ENCODE assay signal across 8 cellular contexts in the genomic region with DNA sequence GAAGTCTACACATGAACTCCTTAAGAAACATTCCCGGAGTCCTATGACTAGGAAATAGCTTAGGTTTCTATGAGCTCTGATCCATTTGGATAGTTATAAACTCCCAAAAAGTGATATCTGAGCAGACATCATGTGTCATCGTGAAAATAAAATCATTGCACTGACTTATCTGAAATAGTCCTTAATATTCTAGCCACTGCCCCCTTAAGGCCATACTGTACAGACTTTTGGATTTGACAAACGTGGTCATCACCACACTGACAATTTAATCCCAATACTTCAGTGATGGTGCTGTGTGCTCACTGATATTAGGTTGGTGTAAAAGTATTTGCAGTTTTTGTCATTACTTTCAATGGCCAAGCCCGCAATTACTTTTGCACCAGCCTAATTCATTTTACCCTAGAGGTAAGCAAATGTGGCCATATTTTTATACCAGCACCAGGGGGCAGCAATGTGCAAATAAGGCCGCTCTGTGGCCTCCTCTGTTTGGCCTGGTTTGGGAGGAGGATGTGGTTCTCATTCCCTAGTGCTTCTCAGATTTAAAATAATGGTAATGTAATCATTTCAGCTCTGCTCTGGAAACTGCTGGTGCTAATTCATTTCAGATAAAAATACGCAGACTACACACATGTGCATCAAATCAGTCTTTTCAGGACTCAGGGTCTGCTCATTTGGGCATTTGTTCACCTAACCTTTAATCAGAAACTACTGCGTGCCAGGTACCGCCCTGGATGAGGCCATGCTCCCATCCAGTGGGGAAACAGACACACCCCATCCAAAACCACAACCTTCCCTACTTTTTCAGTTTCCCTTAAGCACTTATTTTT.
DNase-seq lines count a peak whose midpoint lies in the region; ATAC-seq and TF ChIP-seq lines count a peak whose summit lies in the region.

No MANE protein-coding gene starts in this region.

- DNase-seq in AML-193 (lab: John Stamatoyannopoulos, UW) = peak; percentile 65 to 75
- DNase-seq in NCI-H526 (lab: John Stamatoyannopoulos, UW) = peak; percentile 17 to 73
- DNase-seq in activated CD4-positive, alpha-beta T cell treated with anti-CD3 and anti-CD28 coated beads, Interleukin-2, amount 50 U/mL, for 24 hours (ENCODE audit: low read depth in 1 of 2, low spot score in 1 of 2) = peak; percentile 36 to 65
- DNase-seq in dorsolateral prefrontal cortex = peak in 9 of 10 donors; percentile 41 to 82 (median 67)
- peak; percentile 81 for DNase-seq in lung (ENCODE audit: low spot score)
- DNase-seq in stimulated activated CD8-positive, alpha-beta memory T cell treated with anti-CD3 and anti-CD28 coated beads, Interleukin-15, amount 100 ng/mL, for 1 hour (ENCODE audit: low read depth) = peak; percentile 59

- H3K27me3 ChIP-seq in dorsolateral prefrontal cortex (no peaks in the 10 kb centered on the region), lung (ENCODE audit: control insufficient read depth, insufficient read depth) (no peaks in the 10 kb centered on the region)

- peaks cover 0 to 5% of the 10 kb centered on the region in 2 donors for H3K4me1 ChIP-seq in lung (ENCODE audit: control insufficient read depth in 2 of 2, insufficient read depth in 2 of 2, low read length in 2 of 2)

- ATAC-seq in GM18873 (IDR thresholded peaks at IDR 0.05; ENCODE audit: low FRiP score, unreplicated experiment) (peak; percentile 68), HG03135 (IDR thresholded peaks at IDR 0.05; ENCODE audit: unreplicated experiment) (peak; percentile 77), lung (ENCODE audit: insufficient read depth, low FRiP score) (peak; percentile 55)

- peak overlapping the region in 3 of 59 donors; percentile 6 to 78 (median 21) for H3K27ac ChIP-seq in dorsolateral prefrontal cortex
- H3K27ac ChIP-seq in lung (ENCODE audit: low read depth in 1 of 2, low read length in 1 of 2) = no peak overlapping the region

- intact Hi-C loops in dorsolateral prefrontal cortex (cut with DNase I) = loop anchor here (2.0 to 10.0 kb wide), 5 partner anchors 84 to 421 kb away; no protein-coding TSS in a partner anchor

- TF ChIP-seq CTCF in dorsolateral prefrontal cortex (IDR thresholded peaks at IDR 0.05 in 54 of 56, conservative IDR thresholded peaks at IDR 0.05 in 2 of 56; ENCODE audit: low read depth in 1 of 56, partially characterized antibody in 56 of 56) (peak; percentile 61 to 92 (median 78)), lung (IDR thresholded peaks at IDR 0.05; ENCODE audit: control extremely low read depth, extremely low read depth) (peak; percentile 67)

- H3K36me3 ChIP-seq in lung (ENCODE audit: control insufficient read depth in 2 of 2, insufficient read depth in 2 of 2, low read length in 2 of 2) = no peaks in the 10 kb centered on the region

- no peak overlapping the region for H3K4me3 ChIP-seq in dorsolateral prefrontal cortex
- no peak overlapping the region for H3K4me3 ChIP-seq in lung

- H3K9me3 ChIP-seq in lung (ENCODE audit: control insufficient read depth in 2 of 2, insufficient read depth in 1 of 2, low read length in 1 of 2) = no peaks in the 10 kb centered on the region

- WGBS in lung, 2 donors = 58 to 60% methylated on average over 8 of the region's 8 CpGs
